Comparison of ENCODE assay signal across 8 cellular contexts in genomic region chr16:2156025-2156848, GRCh38. TPM values are rescaled to one million over a fixed set of nuclear protein-coding genes. Genes with fewer than 3 reads are reported as not detected.
DNase-seq lines count a peak whose midpoint lies in the region; ATAC-seq and TF ChIP-seq lines count a peak whose summit lies in the region.

No MANE protein-coding gene starts in this region.

- peak overlapping the region; percentile 54 for H2AFZ ChIP-seq in DND-41 (ENCODE audit: low read depth, low read length)
- H2AFZ ChIP-seq in Loucy (ENCODE audit: low read length) = no peak overlapping the region

- H3K9ac ChIP-seq in DND-41 (ENCODE audit: low read depth, low read length) (peak overlapping the region; percentile 79), Loucy (ENCODE audit: low read depth, low read length, poor library complexity, severe bottlenecking) (peak overlapping the region; percentile 82)

- H3K27ac ChIP-seq in DND-41 (ENCODE audit: low read length) (peak overlapping the region; percentile 74), ascending aorta (peak overlapping the region; percentile 74 to 81)

- H3K4me3 Mint-ChIP-seq in stimulated activated naive CD8-positive, alpha-beta T cell treated with anti-CD3 and anti-CD28 coated beads, Interleukin-15, amount 100 ng/mL, for 72 hours = peak overlapping the region; percentile 85 to 97

- H3K27me3 Mint-ChIP-seq in stimulated activated naive CD8-positive, alpha-beta T cell treated with anti-CD3 and anti-CD28 coated beads, Interleukin-15, amount 100 ng/mL, for 72 hours = no peaks in the 10 kb centered on the region

- H3K36me3 ChIP-seq in DND-41 (ENCODE audit: insufficient read depth, low read length) = peaks cover 42% of the 10 kb centered on the region
- H3K36me3 ChIP-seq in Loucy (ENCODE audit: insufficient read depth, low read length) = no peaks in the 10 kb centered on the region
- H3K36me3 ChIP-seq in ascending aorta = peaks cover 0 to 5% of the 10 kb centered on the region in 2 donors
- peaks cover 9% of the 10 kb centered on the region for H3K36me3 ChIP-seq in kidney epithelial cell (ENCODE audit: control insufficient read depth, insufficient read depth, low read length)

- intact Hi-C loops in ascending aorta (cut with DNase I) = loop anchor here (10.0 kb wide), 1 partner anchor 291 kb away; no protein-coding TSS in a partner anchor

- H3K4me3 ChIP-seq in DND-41 (ENCODE audit: low read depth in 1 of 2, low read length in 2 of 2) = peak overlapping the region; percentile 44 to 95
- H3K4me3 ChIP-seq in Loucy (ENCODE audit: low read length, poor library complexity, severe bottlenecking) = peak overlapping the region; percentile 87
- H3K4me3 ChIP-seq in ascending aorta = peak overlapping the region; percentile 78 to 89
- peak overlapping the region; percentile 76 for H3K4me3 ChIP-seq in kidney epithelial cell (ENCODE audit: low read depth, low read length)

- H3K4me1 ChIP-seq in DND-41 (ENCODE audit: insufficient read depth, low read length) (peaks cover 55% of the 10 kb centered on the region), Loucy (ENCODE audit: insufficient read depth, low read length, poor library complexity, severe bottlenecking) (peaks cover 5% of the 10 kb centered on the region), ascending aorta (peaks cover 25 to 61% of the 10 kb centered on the region in 2 donors)

- H3K9me3 Mint-ChIP-seq in stimulated activated naive CD8-positive, alpha-beta T cell treated with anti-CD3 and anti-CD28 coated beads, Interleukin-15, amount 100 ng/mL, for 72 hours = no peaks in the 10 kb centered on the region

- no peaks in the 10 kb centered on the region for H3K9me2 ChIP-seq in Loucy (replicated peaks; ENCODE audit: low read depth, low read length)

- H3K9me3 ChIP-seq in DND-41 (ENCODE audit: insufficient read depth, low read length, severe bottlenecking) = no peaks in the 10 kb centered on the region
- no peaks in the 10 kb centered on the region for H3K9me3 ChIP-seq in Loucy (ENCODE audit: insufficient read depth, low read depth, low read length)
- no peaks in the 10 kb centered on the region for H3K9me3 ChIP-seq in ascending aorta

- TF ChIP-seq CTCF in DND-41 (IDR thresholded peaks at IDR 0.05; ENCODE audit: borderline replicate concordance, extremely low read depth, low read length, poor library complexity, severe bottlenecking) = no peak
- TF ChIP-seq CTCF in Loucy (conservative IDR thresholded peaks at IDR 0.05; ENCODE audit: low read length) = no peak
- TF ChIP-seq CTCF in ascending aorta (IDR thresholded peaks at IDR 0.05) = no peak
- no peak for TF ChIP-seq CTCF in kidney epithelial cell (IDR thresholded peaks at IDR 0.05; ENCODE audit: insufficient read depth, low read length, poor library complexity, severe bottlenecking)

- H3K27me3 ChIP-seq in DND-41 (ENCODE audit: insufficient read depth, low read length, poor library complexity) (no peaks in the 10 kb centered on the region), Loucy (ENCODE audit: insufficient read depth, low read length, poor library complexity, severe bottlenecking) (peaks cover 4% of the 10 kb centered on the region), ascending aorta (no peaks in the 10 kb centered on the region), kidney epithelial cell (ENCODE audit: control insufficient read depth, insufficient read depth, low read length) (no peaks in the 10 kb centered on the region)

- peak overlapping the region; percentile 72 for H3K4me2 ChIP-seq in DND-41 (ENCODE audit: insufficient read depth, low read length)
- peak overlapping the region; percentile 78 for H3K4me2 ChIP-seq in Loucy (ENCODE audit: low read depth, low read length, poor library complexity, severe bottlenecking)

- no peak for ATAC-seq in DND-41 (ENCODE audit: insufficient read depth, low read depth)
- no peak for ATAC-seq in stimulated activated naive CD8-positive, alpha-beta T cell treated with anti-CD3 and anti-CD28 coated beads, Interleukin-15, amount 100 ng/mL, for 72 hours
- ATAC-seq in HG02759 (IDR thresholded peaks at IDR 0.05; ENCODE audit: unreplicated experiment) = no peak
- ATAC-seq in GM19328 (IDR thresholded peaks at IDR 0.05; ENCODE audit: unreplicated experiment) = no peak

- H3F3A ChIP-seq in Loucy (ENCODE audit: low read depth) = no peaks in the 10 kb centered on the region

- peak overlapping the region; percentile 83 to 97 for H3K27ac Mint-ChIP-seq in stimulated activated naive CD8-positive, alpha-beta T cell treated with anti-CD3 and anti-CD28 coated beads, Interleukin-15, amount 100 ng/mL, for 72 hours

- peak; percentile 31 for DNase-seq in DND-41
- DNase-seq in ascending aorta (ENCODE audit: low spot score in 2 of 2) = no peak
- no peak for DNase-seq in kidney epithelial cell (ENCODE audit: low read depth)
- DNase-seq in stimulated activated naive CD8-positive, alpha-beta T cell treated with anti-CD3 and anti-CD28 coated beads, Interleukin-15, amount 100 ng/mL, for 72 hours = no peak
- no peak for DNase-seq in GM19240 (ENCODE audit: insufficient read length, low spot score)

- peaks cover 87% of the 10 kb centered on the region for H4K20me1 ChIP-seq in DND-41 (ENCODE audit: insufficient read depth, low read length)
- H4K20me1 ChIP-seq in Loucy (ENCODE audit: insufficient read depth, low read length, poor library complexity, severe bottlenecking) = peaks cover 39% of the 10 kb centered on the region

- peaks cover 57% of the 10 kb centered on the region for H3K4me1 Mint-ChIP-seq in stimulated activated naive CD8-positive, alpha-beta T cell treated with anti-CD3 and anti-CD28 coated beads, Interleukin-15, amount 100 ng/mL, for 72 hours

- H3K79me2 ChIP-seq in DND-41 (ENCODE audit: insufficient read depth, low read length) (peaks cover 85% of the 10 kb centered on the region), Loucy (ENCODE audit: insufficient read depth, low read length) (peaks cover 82% of the 10 kb centered on the region)

RNA-seq across cellular contexts. Expression of gene TRAF7, which starts 0.7 kb away (rescaled TPM):
- total RNA-seq in ascending aorta (39.6 TPM), kidney epithelial cell (82.7 and 83.9 TPM in 2 replicates)

RNA-seq across cellular contexts. Expression of gene RAB26, which starts 7.8 kb away (rescaled TPM):
- not detected for total RNA-seq in ascending aorta
- 0.54 and 0.68 TPM in 2 replicates for total RNA-seq in kidney epithelial cell

RNA-seq across cellular contexts. Expression of gene PKD1, which starts 20.5 kb away (rescaled TPM):
- 551 TPM for total RNA-seq in ascending aorta
- total RNA-seq in kidney epithelial cell = 85.6 and 102 TPM in 2 replicates

RNA-seq across cellular contexts. Expression of gene CASKIN1, which starts 40.2 kb away (rescaled TPM):
- not detected for total RNA-seq in ascending aorta
- total RNA-seq in kidney epithelial cell = 0.07 and 0.08 TPM in 2 replicates

RNA-seq across cellular contexts. Expression of gene MLST8, which starts 49.0 kb away (rescaled TPM):
- total RNA-seq in ascending aorta (23.7 TPM), kidney epithelial cell (77.2 and 102 TPM in 2 replicates)
